Comparison of ENCODE assay signal across 8 cellular contexts in genomic region chr5:68215208-68215887, GRCh38. TPM values are rescaled to one million over a fixed set of nuclear protein-coding genes. Genes with fewer than 3 reads are reported as not detected.
DNase-seq lines count a peak whose midpoint lies in the region; ATAC-seq and TF ChIP-seq lines count a peak whose summit lies in the region.

Gene PIK3R1 (plus strand): TSS chr5:68215756. CDS start chr5:68226676, 10,920 bp downstream.

- peak; percentile 33 to 75 (median 62) for TF ChIP-seq CTCF in adrenal gland (IDR thresholded peaks at IDR 0.05)
- peak in 7 of 9 donors; percentile 4 to 70 (median 43) for TF ChIP-seq CTCF in heart right ventricle (IDR thresholded peaks at IDR 0.05)
- peak; percentile 33 to 89 (median 80) for TF ChIP-seq CTCF in upper lobe of left lung (IDR thresholded peaks at IDR 0.05)

- intact Hi-C loops in adrenal gland (cut with DNase I) (no loop called here), heart right ventricle (cut with DNase I) (loop anchor here in 5 of 10 donors (1.0 to 10.0 kb wide), 8 partner anchors 37 to 721 kb away; no protein-coding TSS in a partner anchor), posterior vena cava (cut with DNase I) (no loop called here)

- TF ChIP-seq POLR2A in adrenal gland (IDR thresholded peaks at IDR 0.05) (peak; percentile 85 to 93), upper lobe of left lung (IDR thresholded peaks at IDR 0.05) (peak; percentile 84 to 98 (median 91))

- no peaks in the 10 kb centered on the region for H3K9me3 ChIP-seq in adrenal gland (replicated peaks in 1 of 3)
- H3K9me3 ChIP-seq in heart right ventricle: peaks cover 0 to 9% (median 3%) of the 10 kb centered on the region in 11 donors
- H3K9me3 ChIP-seq in upper lobe of left lung: no peaks in the 10 kb centered on the region

- H3K27ac ChIP-seq in adrenal gland (peak within 1 kb of the TSS; percentile 77 to 99 (median 94)), heart right ventricle (peak within 1 kb of the TSS; percentile 97 to 100 (median 99)), upper lobe of left lung (peak within 1 kb of the TSS; percentile 94 to 99 (median 98))

- 0 to 1% (median 0%) methylated on average over 18 to 76 of the region's 76 CpGs; no CpG with 5 or more reads in 1 of the 4 donors for WGBS in adrenal gland, 4 donors
- WGBS in heart right ventricle, 2 donors: 0% methylated on average over 72 to 76 of the region's 76 CpGs
- WGBS in upper lobe of left lung, 2 donors: 0% methylated on average over 19 of the region's 76 CpGs; no CpG with 5 or more reads in 1 of the 2 donors

- H3K4me3 ChIP-seq in adrenal gland (peak within 1 kb of the TSS; percentile 70 to 96 (median 94)), heart right ventricle (peak within 1 kb of the TSS; percentile 80 to 99 (median 96)), upper lobe of left lung (peak within 1 kb of the TSS; percentile 73 to 88 (median 76))

- TF ChIP-seq EP300 in upper lobe of left lung (IDR thresholded peaks at IDR 0.05): peak in 1 of 4 donors; percentile 19

- H3K4me1 ChIP-seq in adrenal gland (replicated peaks in 1 of 2): peaks cover 4 to 37% of the 10 kb centered on the region in 2 donors
- H3K4me1 ChIP-seq in heart right ventricle: peaks cover 2 to 40% (median 31%) of the 10 kb centered on the region in 9 donors
- peaks cover 4 to 27% (median 12%) of the 10 kb centered on the region in 4 donors for H3K4me1 ChIP-seq in upper lobe of left lung

- H3K36me3 ChIP-seq in adrenal gland (replicated peaks in 1 of 2) (no peaks in the 10 kb centered on the region), heart right ventricle (peaks cover 0 to 4% (median 0%) of the 10 kb centered on the region in 9 donors), upper lobe of left lung (no peaks in the 10 kb centered on the region)

- DNase-seq in NCI-H146 treated with DMSO at 0.1 percent for 48 hours (lab: John Stamatoyannopoulos, UW; ENCODE audit: unreplicated experiment) (peak; percentile 86), T-helper 1 cell (peak; percentile 87 to 92 (median 89)), adrenal gland (peak; percentile 93 to 97 (median 95)), heart right ventricle (peak; percentile 95 to 97), posterior vena cava (ENCODE audit: low spot score) (peak; percentile 98), upper lobe of left lung (peak; percentile 97 to 100)

- H3K27me3 ChIP-seq in adrenal gland: no peaks in the 10 kb centered on the region
- H3K27me3 ChIP-seq in heart right ventricle: no peaks in the 10 kb centered on the region
- H3K27me3 ChIP-seq in upper lobe of left lung: no peaks in the 10 kb centered on the region

- ATAC-seq in GM18498 (IDR thresholded peaks at IDR 0.05; ENCODE audit: unreplicated experiment) (peak; percentile 85), HG02885 (IDR thresholded peaks at IDR 0.05; ENCODE audit: poor library complexity, unreplicated experiment) (peak; percentile 78), heart right ventricle (peak; percentile 93 to 98 (median 96)), upper lobe of left lung (ENCODE audit: low FRiP score in 2 of 2) (peak; percentile 97 to 98)

RNA-seq across cellular contexts. Expression of gene PIK3R1, which starts in this region (rescaled TPM):
- total RNA-seq in adrenal gland: 100 to 1,000 TPM in 1 of 8 donors, 10 to 100 TPM in 7; 41.3 to 110 (median 66.7) TPM
- 10 to 100 TPM in 2 of 3 donors, 1 to 10 TPM in 1; 4.9 to 44.7 (median 11.7) TPM for polyA plus RNA-seq in adrenal gland
- total RNA-seq in heart right ventricle: 100 to 1,000 TPM in 8 of 10 donors, 10 to 100 TPM in 2; 45.6 to 269 (median 148) TPM
- 10 to 100 TPM; 12.2 to 22.3 TPM for polyA plus RNA-seq in heart right ventricle
- total RNA-seq in posterior vena cava: 100 to 1,000 TPM in 1 of 2 donors, 10 to 100 TPM in 1; 65.2 to 172 TPM
- total RNA-seq in upper lobe of left lung: 100 to 1,000 TPM in 1 of 6 donors, 10 to 100 TPM in 5; 52.3 to 112 (median 92.5) TPM

Comparison
In these comparisons a context has a peak if more than half of its experiments do, and no peak if none do; other contexts are left out.
1. Peak in every context shown above with its lines: DNase-seq, ATAC-seq, H3K4me3 ChIP-seq and H3K27ac ChIP-seq.